In genomic region chr6:96899019-96899418, GRCh38 we compare ENCODE assay signal across 8 cellular contexts. TPM values are rescaled to one million over a fixed set of nuclear protein-coding genes. Genes with fewer than 3 reads are reported as not detected.
DNase-seq lines count a peak whose midpoint lies in the region; TF ChIP-seq lines count a peak whose summit lies in the region.

No MANE protein-coding gene starts in this region.

- CTCF ChIA-PET in A673 (lab: Charles Lee), result interaction anchor here (0.6 kb wide), 1 partner anchor 502 kb away, joined by 4 read pairs; no protein-coding TSS in a partner anchor
- CTCF ChIA-PET in mammary epithelial cell (lab: Charles Lee; ENCODE audit: low non-redundant PET), result interaction anchor here (0.6 to 0.7 kb wide), 2 partner anchors 222 to 365 kb away, joined by 5 read pairs; no protein-coding TSS in a partner anchor

- H3K9ac ChIP-seq in mammary epithelial cell (ENCODE audit: insufficient read depth, low read length), result no peak overlapping the region

- WGBS in mammary epithelial cell (ENCODE audit: low coverage, missing lambda C conversion rate), result 15% methylated on average over 3 of the region's 3 CpGs

- no peak overlapping the region for H3K27ac Mint-ChIP-seq in activated naive CD8-positive, alpha-beta T cell treated with anti-CD3 and anti-CD28 coated beads for 36 hours

- H3K27me3 ChIP-seq in A673 (replicated peaks; ENCODE audit: insufficient read depth, low read depth, low read length, poor library complexity) (no peaks in the 10 kb centered on the region), mammary epithelial cell (ENCODE audit: insufficient read depth, low read length) (no peaks in the 10 kb centered on the region), layer of hippocampus (ENCODE audit: control insufficient read depth, insufficient read depth, low read length) (no peaks in the 10 kb centered on the region), tibial artery (no peaks in the 10 kb centered on the region)

- POLR2A ChIA-PET in A673 (lab: Charles Lee; ENCODE audit: low non-redundant PET), result no interaction called here

- H3K4me1 ChIP-seq in A673 (ENCODE audit: insufficient read depth, low read length, poor library complexity, severe bottlenecking) (peaks cover 20% of the 10 kb centered on the region), mammary epithelial cell (ENCODE audit: insufficient read depth, low read length) (peaks cover 18% of the 10 kb centered on the region), tibial artery (peaks cover 0 to 43% (median 20%) of the 10 kb centered on the region in 4 donors)

- H3K36me3 ChIP-seq in A673 (ENCODE audit: insufficient read depth, low read length, poor library complexity, severe bottlenecking), result peaks cover 23% of the 10 kb centered on the region
- H3K36me3 ChIP-seq in mammary epithelial cell (ENCODE audit: insufficient read depth, low read length), result peaks cover 11% of the 10 kb centered on the region
- H3K36me3 ChIP-seq in tibial artery, result peaks cover 0 to 5% (median 2%) of the 10 kb centered on the region in 3 donors

- no peaks in the 10 kb centered on the region for H3K9me3 Mint-ChIP-seq in activated naive CD8-positive, alpha-beta T cell treated with anti-CD3 and anti-CD28 coated beads for 36 hours

- peaks cover 32% of the 10 kb centered on the region for H3K79me2 ChIP-seq in mammary epithelial cell (ENCODE audit: insufficient read depth, low read length)

- DNase-seq in A673 (ENCODE audit: low spot score) (peak; percentile 70), GM03348 (ENCODE audit: low spot score) (peak; percentile 54), NCI-H2227 treated with DMSO at 0.1 percent for 48 hours (lab: John Stamatoyannopoulos, UW) (peak; percentile 14), mammary epithelial cell (peak; percentile 16), tibial artery (no peak), cerebellar nuclear complex (lab: John Stamatoyannopoulos, UW) (no peak)
- DNase-seq in activated naive CD8-positive, alpha-beta T cell treated with anti-CD3 and anti-CD28 coated beads for 36 hours, result no peak

- no peak overlapping the region for H2AFZ ChIP-seq in mammary epithelial cell (ENCODE audit: low read depth, low read length)

- H3K27ac ChIP-seq in A673 (ENCODE audit: low read depth, low read length, poor library complexity, severe bottlenecking) (peak overlapping the region; percentile 82), mammary epithelial cell (ENCODE audit: insufficient read depth, low read depth, low read length) (no peak overlapping the region), layer of hippocampus (ENCODE audit: low read depth, low read length) (peak overlapping the region; percentile 84), tibial artery (peak overlapping the region; percentile 84 to 92)

- intact Hi-C loops in A673 (cut with micrococcal nuclease; ENCODE audit: unreplicated experiment) (loop anchor here (1.0 to 10.0 kb wide), 3 partner anchors 155 to 374 kb away; partner anchors contain the start of gene UFL1), mammary epithelial cell (cut with micrococcal nuclease) (loop anchor here (1.0 to 10.0 kb wide), 4 partner anchors 155 to 496 kb away; partner anchors contain the start of gene UFL1), tibial artery (cut with DNase I; ENCODE audit: low total_unique reads) (loop anchor here (5.0 to 10.0 kb wide), 5 partner anchors 64 to 377 kb away; partner anchors contain the start of genes GPR63 and UFL1)

- no peak overlapping the region for H3K4me3 Mint-ChIP-seq in activated naive CD8-positive, alpha-beta T cell treated with anti-CD3 and anti-CD28 coated beads for 36 hours

- H3K4me1 Mint-ChIP-seq in activated naive CD8-positive, alpha-beta T cell treated with anti-CD3 and anti-CD28 coated beads for 36 hours, result peaks cover 21% of the 10 kb centered on the region

- dilution Hi-C loops in mammary epithelial cell (cut with HindIII; ENCODE audit: low sequenced_read_pairs), result no loop called here

- no peaks in the 10 kb centered on the region for H4K20me1 ChIP-seq in mammary epithelial cell (ENCODE audit: insufficient read depth, low read length)

- in situ Hi-C loops in mammary epithelial cell (cut with MboI; ENCODE audit: low sequenced_read_pairs in 2 of 2), result loop anchor here in 1 of 2 donors (5.0 to 25.0 kb wide), 2 partner anchors 153 to 262 kb away; no protein-coding TSS in a partner anchor

- no TSS peak for BruUV-seq in A673 (replicated peaks; lab: Mats Ljungman, UMichigan)
- no TSS peak for BruUV-seq in mammary epithelial cell (replicated peaks; lab: Mats Ljungman, UMichigan)

- H3K4me2 ChIP-seq in mammary epithelial cell (ENCODE audit: insufficient read depth, low read depth, low read length), result no peak overlapping the region

- peaks cover 15% of the 10 kb centered on the region for H3K36me3 Mint-ChIP-seq in activated naive CD8-positive, alpha-beta T cell treated with anti-CD3 and anti-CD28 coated beads for 36 hours

- TF ChIP-seq CTCF in A673 (conservative IDR thresholded peaks at IDR 0.05; ENCODE audit: low read depth, low read length) (peak; percentile 68), mammary epithelial cell (conservative IDR thresholded peaks at IDR 0.05 in 1 of 2, IDR thresholded peaks at IDR 0.05 in 1 of 2; ENCODE audit: extremely low read depth in 1 of 2, insufficient read depth in 1 of 2, low read depth in 1 of 2, low read length in 2 of 2) (peak; percentile 24 to 63), tibial artery (IDR thresholded peaks at IDR 0.05) (peak; percentile 33 to 50)

- H3K27me3 Mint-ChIP-seq in activated naive CD8-positive, alpha-beta T cell treated with anti-CD3 and anti-CD28 coated beads for 36 hours, result peaks cover 9% of the 10 kb centered on the region

- H3K9me3 ChIP-seq in A673 (ENCODE audit: low read depth, low read length, poor library complexity, severe bottlenecking), result no peaks in the 10 kb centered on the region
- no peaks in the 10 kb centered on the region for H3K9me3 ChIP-seq in mammary epithelial cell (replicated peaks; ENCODE audit: insufficient read depth, low read length)
- H3K9me3 ChIP-seq in tibial artery, result no peaks in the 10 kb centered on the region

- peak overlapping the region; percentile 87 for H3K4me3 ChIP-seq in A673 (ENCODE audit: low read depth, low read length, poor library complexity, severe bottlenecking)
- no peak overlapping the region for H3K4me3 ChIP-seq in mammary epithelial cell (replicated peaks in 1 of 3; ENCODE audit: insufficient read depth in 1 of 3, low read depth in 2 of 3, low read length in 3 of 3)
- H3K4me3 ChIP-seq in tibial artery, result peak overlapping the region; percentile 94 to 98

RNA-seq across cellular contexts. Expression of gene NDUFAF4, which starts 1.3 kb away (rescaled TPM):
- total RNA-seq in A673 (2021) (96.0 and 120 TPM in 2 replicates), mammary epithelial cell (10 to 100 TPM in 1 of 2 donors, 1 to 10 TPM in 1; 8.5 to 48.8 TPM)
- polyA plus RNA-seq in mammary epithelial cell, result 31.4 TPM
- 27.1 TPM for polyA minus RNA-seq in mammary epithelial cell
- 10 to 100 TPM; 98.4 to 98.9 TPM for total RNA-seq in activated naive CD8-positive, alpha-beta T cell treated with anti-CD3 and anti-CD28 coated beads for 36 hours

RNA-seq across cellular contexts. Expression of gene KLHL32, which starts 25.5 kb away (rescaled TPM):
- total RNA-seq in A673 (2021) (0.11 and 0.26 TPM in 2 replicates), mammary epithelial cell (under 1 TPM in 1 of 2 donors, not detected in 1; under 0.01 TPM)
- polyA plus RNA-seq in mammary epithelial cell, result 0.03 TPM
- polyA minus RNA-seq in mammary epithelial cell, result not detected
- total RNA-seq in activated naive CD8-positive, alpha-beta T cell treated with anti-CD3 and anti-CD28 coated beads for 36 hours, result 1 to 10 TPM in 1 of 2 experiments, under 1 TPM in 1; 0.82 to 1.3 TPM

Comparison
In these comparisons a context has a peak if more than half of its experiments do, and no peak if none do; other contexts are left out.
1. DNase-seq: peak in A673 (single experiment), GM03348 (single experiment), NCI-H2227 treated with DMSO at 0.1 percent for 48 hours (single experiment) and mammary epithelial cell (single experiment); none in tibial artery (0 of 2), activated naive CD8-positive, alpha-beta T cell treated with anti-CD3 and anti-CD28 coated beads for 36 hours (single experiment) and cerebellar nuclear complex (0 of 2).
2. H3K4me3 ChIP-seq: peak in A673 (single experiment) and tibial artery (2 of 2); none in mammary epithelial cell (0 of 3).
3. Peak in every context shown above with its lines, with median percentiles within 50 percentile points of each other: CTCF ChIP-seq.